15 cellular contexts compared by ENCODE assay signal in the genomic region with DNA sequence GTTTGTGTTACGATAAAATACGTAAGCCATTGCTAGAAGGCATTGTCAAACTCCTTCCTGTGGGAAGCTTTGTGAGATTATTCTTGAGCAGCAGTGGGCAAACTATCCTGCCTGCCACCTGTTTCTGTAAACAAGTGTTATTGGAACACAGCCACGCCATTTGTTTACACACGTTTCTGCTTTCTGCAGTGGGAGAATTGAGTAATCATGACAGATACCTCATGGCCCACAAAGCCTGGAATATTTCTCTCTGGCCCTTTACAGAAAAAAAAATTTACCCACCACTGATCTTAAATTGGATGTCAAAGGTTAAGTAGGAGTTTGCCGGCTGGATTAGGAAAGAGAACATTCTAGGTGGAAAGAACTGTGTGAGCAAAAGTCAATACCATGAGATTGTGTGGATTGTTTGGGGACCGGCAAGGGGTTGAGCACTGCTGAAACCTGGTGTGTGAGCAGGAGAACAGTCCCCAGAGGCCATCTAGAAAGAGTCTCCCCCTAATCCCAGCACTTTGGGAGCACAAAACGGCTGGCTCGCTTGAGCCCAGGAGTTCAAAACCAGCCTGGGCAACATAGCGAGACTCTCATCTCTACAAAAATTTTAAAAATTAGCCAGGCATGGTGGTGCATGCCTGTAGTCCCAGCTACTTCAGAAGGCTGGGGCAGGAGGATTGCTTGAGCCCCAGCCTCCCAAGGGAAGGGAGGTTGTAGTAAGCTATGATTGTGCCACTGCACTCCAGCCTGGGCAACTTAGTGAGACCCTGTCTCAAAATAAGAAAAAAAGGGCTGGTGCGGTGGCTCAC. TPM values are rescaled to one million over a fixed set of nuclear protein-coding genes. Genes with fewer than 3 reads are reported as not detected.
A peak's percentile ranks its signal among the peaks of the same experiment; 100 is the strongest.
DNase-seq lines count a peak whose midpoint lies in the region; ATAC-seq and TF ChIP-seq lines count a peak whose summit lies in the region.
"Had no signal": no experiment of that assay in that cellular context is flagged by ENCODE, and none has a peak within 500 bp of the region (broad histone marks: within the 10 kb centered on the region; RNA-seq: fewer than 3 reads in every experiment).

No MANE protein-coding gene starts in this region.

- no peak overlapping the region for H3K4me2 ChIP-seq in IMR-90 (ENCODE audit: low read depth, low read length)
- H3K4me2 ChIP-seq in H9 (ENCODE audit: insufficient read depth, insufficient read length, low read length): no peak overlapping the region

- H3K4me3 ChIP-seq in IMR-90 (ENCODE audit: insufficient read depth, low read depth, low read length) (no peak overlapping the region), gastrocnemius medialis (no peak overlapping the region), heart left ventricle (no peak overlapping the region)
- H3K4me3 ChIP-seq: cardiac muscle cell had no signal

- no peak overlapping the region for H3K56ac ChIP-seq in IMR-90 (ENCODE audit: extremely low read depth, insufficient read depth, low read length)
- no peak overlapping the region for H3K56ac ChIP-seq in H9 (ENCODE audit: insufficient read length, low read depth, low read length)

- intact Hi-C loops in IMR-90 (cut with micrococcal nuclease) (no loop called here), gastrocnemius medialis (cut with DNase I; ENCODE audit: low total_unique reads) (no loop called here), heart left ventricle (cut with DNase I) (no loop called here)
- intact Hi-C loops in CD4-positive, alpha-beta T cell (cut with DNase I, micrococcal nuclease): loop anchor here in 1 of 2 experiments (10.0 kb wide), 1 partner anchor 387 kb away; the partner anchor contains the start of gene DMC1

- H3K4ac ChIP-seq in IMR-90 (ENCODE audit: low read depth, low read length): no peak overlapping the region; the same call in 1 of the 2 replicates
- H3K4ac ChIP-seq in H9 (ENCODE audit: low read depth, low read length): no peak overlapping the region

- CTCF ChIA-PET in IMR-90 (lab: Yijun Ruan, JAX): no interaction called here
- CTCF ChIA-PET in CD4-positive, alpha-beta T cell (lab: Charles Lee): no interaction called here

- no peak overlapping the region for H2BK120ac ChIP-seq in IMR-90 (ENCODE audit: low read depth, low read length)
- no peak overlapping the region for H2BK120ac ChIP-seq in H9 (ENCODE audit: low read depth, low read length, poor library complexity, severe bottlenecking)

- no peaks in the 10 kb centered on the region for H3K27me3 Mint-ChIP-seq in CD4-positive, alpha-beta T cell
- peaks cover 22% of the 10 kb centered on the region for H3K27me3 Mint-ChIP-seq in H9 (ENCODE audit: low read depth)
- H3K27me3 Mint-ChIP-seq: activated T-helper 17 cell treated with anti-CD3 and anti-CD28 coated beads, Interleukin-2, amount 50 U/mL, for 72 hours had no signal

- no peak overlapping the region for H4K5ac ChIP-seq in IMR-90 (ENCODE audit: low read depth, low read length)
- H4K5ac ChIP-seq in H9 (ENCODE audit: insufficient read length, low read depth, low read length): no peak overlapping the region

- no peak overlapping the region; the same call in 2 of the 3 replicates for H2BK15ac ChIP-seq in IMR-90 (ENCODE audit: low read depth, low read length)
- H2BK15ac ChIP-seq in H9 (ENCODE audit: low read depth, low read length): no peak overlapping the region

- H3T11ph ChIP-seq in H9 (ENCODE audit: low read length): no peak overlapping the region

- no peak overlapping the region for H2AK9ac ChIP-seq in IMR-90 (replicated peaks; ENCODE audit: low read depth, low read length, poor library complexity)

- H3K27ac ChIP-seq in IMR-90 (ENCODE audit: insufficient read depth, low read length) (no peak overlapping the region), gastrocnemius medialis (peak overlapping the region; percentile 62 to 87 (median 82)), heart left ventricle (no peak overlapping the region), H9 (ENCODE audit: insufficient read length, low read depth, low read length) (no peak overlapping the region)
- H3K27ac ChIP-seq in CD4-positive, alpha-beta T cell (ENCODE audit: low read depth, low read length): no peak overlapping the region
- H3K27ac ChIP-seq: cardiac muscle cell had no signal

- 0 out of 2 replicates have a peak overlapping the region, but pooled peaks have one; percentile 5 for H2BK20ac ChIP-seq in IMR-90 (ENCODE audit: low read depth, low read length)
- H2BK20ac ChIP-seq in H9 (ENCODE audit: low read depth, low read length, poor library complexity, severe bottlenecking): no peak overlapping the region

- H3K9me3 ChIP-seq in IMR-90 (ENCODE audit: control insufficient read depth, insufficient read depth, low read length) (no peaks in the 10 kb centered on the region), gastrocnemius medialis (no peaks in the 10 kb centered on the region), heart left ventricle (no peaks in the 10 kb centered on the region), H9 (ENCODE audit: control insufficient read depth, low read depth, low read length) (no peaks in the 10 kb centered on the region)
- no peaks in the 10 kb centered on the region for H3K9me3 ChIP-seq in CD4-positive, alpha-beta T cell (ENCODE audit: control insufficient read depth, low read length)

- no peaks in the 10 kb centered on the region for H3K9me3 Mint-ChIP-seq in CD4-positive, alpha-beta T cell
- H3K9me3 Mint-ChIP-seq in H9: peaks cover 5 to 12% of the 10 kb centered on the region in 2 experiments
- H3K9me3 Mint-ChIP-seq: activated T-helper 17 cell treated with anti-CD3 and anti-CD28 coated beads, Interleukin-2, amount 50 U/mL, for 72 hours; T-cell had no signal

- TF ChIP-seq POLR2A in IMR-90 (IDR thresholded peaks at IDR 0.05; ENCODE audit: low read depth, low read length) (no peak), gastrocnemius medialis (IDR thresholded peaks at IDR 0.05) (peak in 1 of 2 donors; percentile 68), heart left ventricle (IDR thresholded peaks at IDR 0.05) (no peak)

- ATAC-seq in IMR-90 (ENCODE audit: low read depth) (no peak), gastrocnemius medialis (peak; percentile 87 to 95), heart left ventricle (no peak)
- ATAC-seq in CD4-positive, alpha-beta T cell (ENCODE audit: poor library complexity): no peak
- ATAC-seq: activated T-helper 17 cell treated with anti-CD3 and anti-CD28 coated beads, Interleukin-2, amount 50 U/mL, for 72 hours; stimulated activated naive B cell treated with anti-CD40 and anti-IgM and Interleukin-4, amounts not matched to agents 10 μg/mL and 1 μg/mL and 100 μg/mL, for 72 hours; T-cell had no signal

- no peak overlapping the region for H3K9ac ChIP-seq in IMR-90 (ENCODE audit: low read depth, low read length)
- H3K9ac ChIP-seq in H9 (ENCODE audit: extremely low read depth, insufficient read length, low read length): no peak overlapping the region

- H3K27me3 ChIP-seq in IMR-90 (ENCODE audit: control insufficient read depth, insufficient read depth, low read length) (no peaks in the 10 kb centered on the region), gastrocnemius medialis (no peaks in the 10 kb centered on the region), heart left ventricle (no peaks in the 10 kb centered on the region), H9 (ENCODE audit: insufficient read depth, low read length) (no peaks in the 10 kb centered on the region; the same call in 1 of the 2 replicates)
- H3K27me3 ChIP-seq in CD4-positive, alpha-beta T cell (ENCODE audit: control insufficient read depth, insufficient read depth, low read length): no peaks in the 10 kb centered on the region
- H3K27me3 ChIP-seq: cardiac muscle cell had no signal

- H4K20me1 ChIP-seq in IMR-90 (ENCODE audit: insufficient read depth, low read length): no peaks in the 10 kb centered on the region
- no peaks in the 10 kb centered on the region for H4K20me1 ChIP-seq in H9 (ENCODE audit: control insufficient read depth, insufficient read depth, insufficient read length)

- H4K8ac ChIP-seq in IMR-90 (ENCODE audit: low read depth in 2 of 2, low read length in 2 of 2) (no peak overlapping the region), H9 (replicated peaks; ENCODE audit: insufficient read length, low read depth, low read length) (no peak overlapping the region)

- dilution Hi-C loops in IMR-90 (cut with HindIII; ENCODE audit: low sequenced_read_pairs, unreplicated experiment): no loop called here

- in situ Hi-C loops in IMR-90 (cut with MboI; ENCODE audit: low sequenced_read_pairs): no loop called here
- in situ Hi-C loops in gastrocnemius medialis (cut with MboI; ENCODE audit: low sequenced_read_pairs in 4 of 4): no loop called here

- TF ChIP-seq CTCF in IMR-90 (conservative IDR thresholded peaks at IDR 0.05; ENCODE audit: low read depth, low read length) (no peak), gastrocnemius medialis (IDR thresholded peaks at IDR 0.05 in 4 of 5, conservative IDR thresholded peaks at IDR 0.05 in 1 of 5) (no peak), heart left ventricle (IDR thresholded peaks at IDR 0.05) (no peak), H9 (conservative IDR thresholded peaks at IDR 0.05) (no peak)
- TF ChIP-seq CTCF in CD4-positive, alpha-beta T cell (IDR thresholded peaks at IDR 0.05): no peak

- no peaks in the 10 kb centered on the region for H3K4me1 Mint-ChIP-seq in CD4-positive, alpha-beta T cell (ENCODE audit: low read depth)
- peaks cover 7 to 19% of the 10 kb centered on the region in 2 experiments for H3K4me1 Mint-ChIP-seq in H9
- H3K4me1 Mint-ChIP-seq: activated T-helper 17 cell treated with anti-CD3 and anti-CD28 coated beads, Interleukin-2, amount 50 U/mL, for 72 hours had no signal

- peaks cover 11% of the 10 kb centered on the region for H3K9me1 ChIP-seq in IMR-90 (ENCODE audit: insufficient read depth, low read length)

- H3K4me1 ChIP-seq in IMR-90 (ENCODE audit: control insufficient read depth, insufficient read depth, low read length): peaks cover 12% of the 10 kb centered on the region
- peaks cover 20 to 27% of the 10 kb centered on the region in 2 donors for H3K4me1 ChIP-seq in gastrocnemius medialis
- H3K4me1 ChIP-seq in heart left ventricle: peaks cover 0 to 1% (median 0%) of the 10 kb centered on the region in 12 donors
- H3K4me1 ChIP-seq in H9 (ENCODE audit: insufficient read depth, low read length): no peaks in the 10 kb centered on the region

- TF ChIP-seq RAD21 in IMR-90 (IDR thresholded peaks at IDR 0.05; ENCODE audit: low read length): no peak

- H3K79me1 ChIP-seq in IMR-90 (ENCODE audit: low read depth in 1 of 2, low read length in 2 of 2): no peaks in the 10 kb centered on the region
- H3K79me1 ChIP-seq in H9 (ENCODE audit: insufficient read depth, low read depth, low read length, poor library complexity, severe bottlenecking): no peaks in the 10 kb centered on the region

- H3K23ac ChIP-seq in IMR-90 (ENCODE audit: low read depth, low read length): no peak overlapping the region
- H3K23ac ChIP-seq in H9 (ENCODE audit: insufficient read length, low read depth, low read length): no peak overlapping the region

- no peak overlapping the region for H2BK12ac ChIP-seq in H9 (ENCODE audit: insufficient read length, low read depth, low read length)

- H3K4me3 Mint-ChIP-seq in CD4-positive, alpha-beta T cell: no peak overlapping the region
- no peak overlapping the region for H3K4me3 Mint-ChIP-seq in H9
- H3K4me3 Mint-ChIP-seq: activated CD4-positive, alpha-beta T cell treated with anti-CD3 and anti-CD28 coated beads, Interleukin-2, amount 10 ng/mL, durations not matched to agents 7 days and 5 days; activated T-helper 17 cell treated with anti-CD3 and anti-CD28 coated beads, Interleukin-2, amount 50 U/mL, for 72 hours; stimulated activated naive B cell treated with anti-CD40 and anti-IgM and Interleukin-4, amounts not matched to agents 10 μg/mL and 1 μg/mL and 100 μg/mL, for 72 hours; T-cell had no signal

- no TSS peak for BruUV-seq in IMR-90 (replicated peaks; lab: Mats Ljungman, UMichigan)

- no peak overlapping the region for H2AFZ ChIP-seq in IMR-90 (replicated peaks; ENCODE audit: low read length, poor library complexity)
- H2AFZ ChIP-seq in H9 (ENCODE audit: low read length): no peak overlapping the region

- DNase-seq in IMR-90 (peak; percentile 71), NCI-H345 treated with DMSO at 0.1 percent for 48 hours (lab: John Stamatoyannopoulos, UW; ENCODE audit: unreplicated experiment) (peak; percentile 59), fibroblast of peridontal ligament (ENCODE audit: extremely low read depth) (peak; percentile 52), gastrocnemius medialis (peak; percentile 66 to 84), NCI-H187 (lab: John Stamatoyannopoulos, UW) (no peak), heart left ventricle (no peak), H9 (no peak)
- no peak for DNase-seq in CD4-positive, alpha-beta T cell
- DNase-seq: activated CD4-positive, alpha-beta T cell treated with anti-CD3 and anti-CD28 coated beads, Interleukin-2, amount 10 ng/mL, durations not matched to agents 7 days and 5 days; DMS 273 treated with DMSO at 0.1 percent for 48 hours; Karpas-422; stimulated activated naive B cell treated with anti-CD40 and anti-IgM and Interleukin-4, amounts not matched to agents 10 μg/mL and 1 μg/mL and 100 μg/mL, for 72 hours; T-cell had no signal

- no peaks in the 10 kb centered on the region for H3K23me2 ChIP-seq in H9 (ENCODE audit: insufficient read length, low read depth, low read length, poor library complexity, severe bottlenecking)

- no peaks in the 10 kb centered on the region for H3K36me3 ChIP-seq in IMR-90 (ENCODE audit: control insufficient read depth, insufficient read depth, low read length)
- H3K36me3 ChIP-seq in gastrocnemius medialis: no peaks in the 10 kb centered on the region
- no peaks in the 10 kb centered on the region for H3K36me3 ChIP-seq in heart left ventricle
- H3K36me3 ChIP-seq: cardiac muscle cell had no signal

- H3K14ac ChIP-seq in IMR-90 (replicated peaks; ENCODE audit: low read depth, low read length) (no peak overlapping the region), H9 (ENCODE audit: insufficient read depth, low read length) (no peak overlapping the region)

- no CpG with 5 or more reads among the region's 10 CpGs for WGBS in IMR-90 (ENCODE audit: extremely low coverage in 2 of 2, insufficient read length in 1 of 2), 2 experiments
- WGBS in heart left ventricle, 4 donors: 71 to 77% (median 75%) methylated on average over 10 of the region's 10 CpGs
- WGBS in H9 (ENCODE audit: extremely low coverage, insufficient read length, low lambda C conversion rate): no CpG with 5 or more reads among the region's 10 CpGs

- POLR2A ChIA-PET in IMR-90 (lab: Charles Lee; ENCODE audit: unreplicated experiment): no interaction called here
- POLR2A ChIA-PET in CD4-positive, alpha-beta T cell (lab: Charles Lee): no interaction called here

- H3K18ac ChIP-seq in IMR-90 (ENCODE audit: low read depth, low read length) (no peak overlapping the region), H9 (ENCODE audit: insufficient read length, low read depth, low read length) (no peak overlapping the region)

- H2BK5ac ChIP-seq in IMR-90 (ENCODE audit: low read depth, low read length, poor library complexity, severe bottlenecking) (no peak overlapping the region), H9 (ENCODE audit: insufficient read length, low read length) (no peak overlapping the region)

- H4K91ac ChIP-seq in IMR-90 (ENCODE audit: insufficient read depth, low read depth, low read length) (no peak overlapping the region), H9 (ENCODE audit: insufficient read length, low read depth, low read length) (no peak overlapping the region)

- no peaks in the 10 kb centered on the region for H3K36me3 Mint-ChIP-seq in CD4-positive, alpha-beta T cell (ENCODE audit: low read depth)
- H3K36me3 Mint-ChIP-seq in H9 (ENCODE audit: insufficient read depth in 1 of 3, low read depth in 3 of 3): no peaks in the 10 kb centered on the region
- H3K36me3 Mint-ChIP-seq: T-cell had no signal

- H3K27ac Mint-ChIP-seq in CD4-positive, alpha-beta T cell: no peak overlapping the region
- no peak overlapping the region for H3K27ac Mint-ChIP-seq in H9
- H3K27ac Mint-ChIP-seq: activated CD4-positive, alpha-beta T cell treated with anti-CD3 and anti-CD28 coated beads, Interleukin-2, amount 10 ng/mL, durations not matched to agents 7 days and 5 days; activated T-helper 17 cell treated with anti-CD3 and anti-CD28 coated beads, Interleukin-2, amount 50 U/mL, for 72 hours; stimulated activated naive B cell treated with anti-CD40 and anti-IgM and Interleukin-4, amounts not matched to agents 10 μg/mL and 1 μg/mL and 100 μg/mL, for 72 hours; T-cell had no signal

- no peak overlapping the region; the same call in 1 of the 2 replicates for H2AK5ac ChIP-seq in IMR-90 (ENCODE audit: low read depth, low read length)
- no peak overlapping the region for H2AK5ac ChIP-seq in H9 (ENCODE audit: insufficient read length, low read length)

- no peaks in the 10 kb centered on the region for H3K79me2 ChIP-seq in H9 (ENCODE audit: insufficient read depth, low read length)

RNA-seq across cellular contexts. Expression of gene PLA2G6, which starts 6.0 kb away (rescaled TPM):
- total RNA-seq in IMR-90 (2012; rRNA removed) (3.9 and 6.1 TPM in 2 replicates), gastrocnemius medialis (10 to 100 TPM in 2 of 4 donors, 1 to 10 TPM in 2; 9.1 to 19.5 (median 12.1) TPM), heart left ventricle (10 to 100 TPM in 6 of 9 donors, 1 to 10 TPM in 3; 6.1 to 17.9 (median 11.0) TPM), H9 (2021) (22.1 and 24.1 TPM in 2 replicates)
- polyA plus RNA-seq in IMR-90 (2012; rRNA removed) (10.3 TPM in 2 replicates), heart left ventricle (10 to 100 TPM in 1 of 2 donors, 1 to 10 TPM in 1; 4.9 to 14.2 TPM)
- polyA plus RNA-seq in IMR-90 (2012; cell fraction: cytosol; rRNA removed): 2.1 and 4.1 TPM in 2 replicates
- 109 and 145 TPM in 2 replicates for polyA plus RNA-seq in IMR-90 (2012; cell fraction: nucleus; rRNA removed; ENCODE audit: low replicate concordance)
- 10 to 100 TPM; 48.8 to 50.2 TPM for total RNA-seq in CD4-positive, alpha-beta T cell

RNA-seq across cellular contexts. Expression of gene MAFF, which starts 14.2 kb away (rescaled TPM):
- total RNA-seq in IMR-90 (2012; rRNA removed) (18.3 and 24.2 TPM in 2 replicates), gastrocnemius medialis (100 to 1,000 TPM in 1 of 4 donors, 10 to 100 TPM in 3; 19.3 to 448 (median 33.4) TPM), heart left ventricle (10 to 100 TPM in 3 of 9 donors, 1 to 10 TPM in 6; 1.9 to 35.8 (median 4.0) TPM), H9 (2021) (5.8 and 6.7 TPM in 2 replicates)
- polyA plus RNA-seq in IMR-90 (2012; rRNA removed) (25.9 and 29.5 TPM in 2 replicates), heart left ventricle (10 to 100 TPM in 1 of 2 donors, 1 to 10 TPM in 1; 4.7 to 36.0 TPM)
- polyA plus RNA-seq in IMR-90 (2012; cell fraction: cytosol; rRNA removed): 31.9 and 44.3 TPM in 2 replicates
- polyA plus RNA-seq in IMR-90 (2012; cell fraction: nucleus; rRNA removed; ENCODE audit: low replicate concordance): 60.3 and 64.4 TPM in 2 replicates
- 10 to 100 TPM; 25.6 to 27.3 TPM for total RNA-seq in CD4-positive, alpha-beta T cell

Comparison
In these comparisons a context has a peak if more than half of its experiments do, and no peak if none do; other contexts are left out.
1. ATAC-seq: peak in gastrocnemius medialis (2 of 2); none in IMR-90 (single experiment), CD4-positive, alpha-beta T cell (single experiment) and heart left ventricle (0 of 4).
2. DNase-seq: peak in IMR-90 (single experiment), NCI-H345 treated with DMSO at 0.1 percent for 48 hours (single experiment), fibroblast of peridontal ligament (single experiment) and gastrocnemius medialis (2 of 2); none in NCI-H187 (0 of 2), CD4-positive, alpha-beta T cell (0 of 10), heart left ventricle (0 of 5) and H9 (single experiment).
3. H3K27ac ChIP-seq: peak in gastrocnemius medialis (4 of 4); none in IMR-90 (single experiment), CD4-positive, alpha-beta T cell (single experiment), heart left ventricle (0 of 12) and H9 (single experiment).